ENCODE assay signal across 20 cellular contexts in genomic region chr16:72372646-72373045, GRCh38.
"Had no signal": no experiment of that assay in that cellular context is flagged by ENCODE, and none has a peak within 500 bp of the region (broad histone marks: within the 10 kb centered on the region; RNA-seq: fewer than 3 reads in every experiment).

No MANE protein-coding gene starts in this region.

- H3K9me3 Mint-ChIP-seq: activated CD4-positive, alpha-beta memory T cell treated with anti-CD3 and anti-CD28 coated beads, Interleukin-2, amount 10 ng/mL, durations not matched to agents 7 days and 5 days had no signal

- DNase-seq: activated CD4-positive, alpha-beta memory T cell treated with anti-CD3 and anti-CD28 coated beads, Interleukin-2, amount 10 ng/mL, durations not matched to agents 7 days and 5 days; activated CD4-positive, alpha-beta T cell treated with anti-CD3 and anti-CD28 coated beads for 36 hours; activated effector memory CD4-positive, alpha-beta T cell treated with Interleukin-2 at 50 U/mL for 16 hours; activated naive CD4-positive, alpha-beta T cell treated with anti-CD3 and anti-CD28 coated beads, Interleukin-2, amount 50 U/mL, for 16 hours; activated T-cell treated with anti-CD3 and anti-CD28 coated beads, Interleukin-2, amount 50 U/mL, for 4 hours; colonic mucosa; esophagus squamous epithelium; foreskin melanocyte; lower lobe of right lung; mucosa of descending colon; naive thymus-derived CD8-positive, alpha-beta T cell; occipital lobe; right lobe of liver; spleen; stimulated activated naive CD8-positive, alpha-beta T cell treated with anti-CD3 and anti-CD28 coated beads, Interleukin-15, amount 100 ng/mL, for 72 hours; T-helper 1 cell; T1000; upper lobe of right lung had no signal

- H3K9me3 ChIP-seq: colonic mucosa, esophagus squamous epithelium, lower lobe of right lung, mucosa of descending colon, prostate gland, right lobe of liver, upper lobe of right lung had no signal

- H3K4me1 Mint-ChIP-seq: activated CD4-positive, alpha-beta memory T cell treated with anti-CD3 and anti-CD28 coated beads, Interleukin-2, amount 10 ng/mL, durations not matched to agents 7 days and 5 days; activated CD4-positive, alpha-beta T cell treated with anti-CD3 and anti-CD28 coated beads for 36 hours; naive thymus-derived CD8-positive, alpha-beta T cell; stimulated activated naive CD8-positive, alpha-beta T cell treated with anti-CD3 and anti-CD28 coated beads, Interleukin-15, amount 100 ng/mL, for 72 hours had no signal

- H3K4me3 Mint-ChIP-seq: activated CD4-positive, alpha-beta memory T cell treated with anti-CD3 and anti-CD28 coated beads, Interleukin-2, amount 10 ng/mL, durations not matched to agents 7 days and 5 days; activated CD4-positive, alpha-beta T cell treated with anti-CD3 and anti-CD28 coated beads for 36 hours; activated T-cell treated with anti-CD3 and anti-CD28 coated beads, Interleukin-2, amount 50 U/mL, for 4 hours; naive thymus-derived CD8-positive, alpha-beta T cell; stimulated activated naive CD8-positive, alpha-beta T cell treated with anti-CD3 and anti-CD28 coated beads, Interleukin-15, amount 100 ng/mL, for 72 hours had no signal

- H3K27me3 Mint-ChIP-seq: activated CD4-positive, alpha-beta memory T cell treated with anti-CD3 and anti-CD28 coated beads, Interleukin-2, amount 10 ng/mL, durations not matched to agents 7 days and 5 days; activated CD4-positive, alpha-beta T cell treated with anti-CD3 and anti-CD28 coated beads for 36 hours; naive thymus-derived CD8-positive, alpha-beta T cell; stimulated activated naive CD8-positive, alpha-beta T cell treated with anti-CD3 and anti-CD28 coated beads, Interleukin-15, amount 100 ng/mL, for 72 hours had no signal

- H3K27me3 ChIP-seq: colonic mucosa, esophagus squamous epithelium, right lobe of liver, spleen, upper lobe of right lung had no signal

- H3K4me1 ChIP-seq: colonic mucosa, esophagus squamous epithelium, lower lobe of right lung, prostate gland, right lobe of liver, spleen, upper lobe of right lung had no signal

- ATAC-seq: activated CD4-positive, alpha-beta T cell treated with anti-CD3 and anti-CD28 coated beads for 36 hours; activated T-cell treated with anti-CD3 and anti-CD28 coated beads, Interleukin-2, amount 50 U/mL, for 4 hours; lower lobe of right lung; mucosa of descending colon; naive thymus-derived CD8-positive, alpha-beta T cell; right lobe of liver; stimulated activated naive CD8-positive, alpha-beta T cell treated with anti-CD3 and anti-CD28 coated beads, Interleukin-15, amount 100 ng/mL, for 72 hours; upper lobe of right lung had no signal

- H3K36me3 ChIP-seq: colonic mucosa, esophagus squamous epithelium, lower lobe of right lung, prostate gland, right lobe of liver, spleen, upper lobe of right lung had no signal

- H3K27ac Mint-ChIP-seq: activated CD4-positive, alpha-beta memory T cell treated with anti-CD3 and anti-CD28 coated beads, Interleukin-2, amount 10 ng/mL, durations not matched to agents 7 days and 5 days; activated CD4-positive, alpha-beta T cell treated with anti-CD3 and anti-CD28 coated beads for 36 hours; naive thymus-derived CD8-positive, alpha-beta T cell; stimulated activated naive CD8-positive, alpha-beta T cell treated with anti-CD3 and anti-CD28 coated beads, Interleukin-15, amount 100 ng/mL, for 72 hours had no signal

- H3K4me3 ChIP-seq: colonic mucosa, esophagus squamous epithelium, lower lobe of right lung, mucosa of descending colon, prostate gland, right lobe of liver, spleen, upper lobe of right lung had no signal

- H3K27ac ChIP-seq: colonic mucosa, esophagus squamous epithelium, lower lobe of right lung, prostate gland, right lobe of liver, spleen, upper lobe of right lung, VCaP had no signal
